Comparison of ENCODE assay signal across 8 cellular contexts in genomic region chr9:92807757-92808725, GRCh38. TPM values are rescaled to one million over a fixed set of nuclear protein-coding genes. Genes with fewer than 3 reads are reported as not detected.
A peak's percentile ranks its signal among the peaks of the same experiment; 100 is the strongest.
DNase-seq lines count a peak whose midpoint lies in the region; ATAC-seq and TF ChIP-seq lines count a peak whose summit lies in the region.

No MANE protein-coding gene starts in this region.

- peak overlapping the region; percentile 44 for H3K4me3 Mint-ChIP-seq in activated CD4-positive, alpha-beta memory T cell treated with anti-CD3 and anti-CD28 coated beads, Interleukin-2, amount 10 ng/mL, durations not matched to agents 7 days and 5 days

- TF ChIP-seq CTCF in heart left ventricle (IDR thresholded peaks at IDR 0.05) (no peak), transverse colon (IDR thresholded peaks at IDR 0.05) (no peak), GM13976 (IDR thresholded peaks at IDR 0.05; ENCODE audit: borderline replicate concordance, control extremely low read depth, extremely low read depth, insufficient read depth, missing control alignments) (no peak)

- peak in 1 of 5 donors; percentile 66 for DNase-seq in heart left ventricle
- DNase-seq in cardiac septum (ENCODE audit: low spot score) = no peak
- peak; percentile 34 for DNase-seq in activated CD4-positive, alpha-beta memory T cell treated with anti-CD3 and anti-CD28 coated beads, Interleukin-2, amount 10 ng/mL, durations not matched to agents 7 days and 5 days
- DNase-seq in transverse colon = peak; percentile 11
- no peak for DNase-seq in GM13976 (ENCODE audit: low spot score)
- no peak for DNase-seq in Ammon's horn (ENCODE audit: low spot score)

- H3K27me3 ChIP-seq in heart left ventricle (peaks cover 49 to 98% (median 72%) of the 10 kb centered on the region in 9 donors), iPS-18a (ENCODE audit: control insufficient read depth, insufficient read depth, low read length) (peaks cover 99% of the 10 kb centered on the region), transverse colon (peaks cover 91% of the 10 kb centered on the region)

- no peaks in the 10 kb centered on the region for H3K9me3 Mint-ChIP-seq in activated CD4-positive, alpha-beta memory T cell treated with anti-CD3 and anti-CD28 coated beads, Interleukin-2, amount 10 ng/mL, durations not matched to agents 7 days and 5 days

- peak overlapping the region in 6 of 12 donors; percentile 19 to 47 (median 27) for H3K4me3 ChIP-seq in heart left ventricle
- H3K4me3 ChIP-seq in iPS-18a (ENCODE audit: low read length) = peak overlapping the region; percentile 42
- peak overlapping the region in 1 of 4 donors; percentile 41 for H3K4me3 ChIP-seq in transverse colon

- CTCF ChIA-PET in activated CD4-positive, alpha-beta memory T cell treated with anti-CD3 and anti-CD28 coated beads, Interleukin-2, amount 10 ng/mL, durations not matched to agents 7 days and 5 days (lab: Charles Lee) = interaction anchor here (1.5 to 2.2 kb wide), 2 partner anchors 12 to 17 kb away, joined by 3 to 7 read pairs; no protein-coding TSS in a partner anchor

- H3K4me1 Mint-ChIP-seq in activated CD4-positive, alpha-beta memory T cell treated with anti-CD3 and anti-CD28 coated beads, Interleukin-2, amount 10 ng/mL, durations not matched to agents 7 days and 5 days = peaks cover 18% of the 10 kb centered on the region

- no peaks in the 10 kb centered on the region for H3K9me3 ChIP-seq in heart left ventricle
- H3K9me3 ChIP-seq in iPS-18a (ENCODE audit: control insufficient read depth, low read depth, low read length) = no peaks in the 10 kb centered on the region
- H3K9me3 ChIP-seq in transverse colon = no peaks in the 10 kb centered on the region

- POLR2A ChIA-PET in activated CD4-positive, alpha-beta memory T cell treated with anti-CD3 and anti-CD28 coated beads, Interleukin-2, amount 10 ng/mL, durations not matched to agents 7 days and 5 days (lab: Charles Lee) = interaction anchor here (1.1 to 1.4 kb wide), 2 partner anchors 124 to 146 kb away, joined by 4 read pairs; no protein-coding TSS in a partner anchor

- WGBS in heart left ventricle, 4 donors = 4 to 9% (median 4%) methylated on average over 35 to 76 of the region's 76 CpGs
- WGBS in transverse colon (ENCODE audit: low coverage in 1 of 2), 2 donors = 6% methylated on average over 34 of the region's 76 CpGs; no CpG with 5 or more reads in 1 of the 2 donors

- H3K27me3 Mint-ChIP-seq in activated CD4-positive, alpha-beta memory T cell treated with anti-CD3 and anti-CD28 coated beads, Interleukin-2, amount 10 ng/mL, durations not matched to agents 7 days and 5 days = peaks cover 56% of the 10 kb centered on the region

- intact Hi-C loops in heart left ventricle (cut with DNase I) (no loop called here), cardiac septum (cut with DNase I) (no loop called here), transverse colon (cut with DNase I; ENCODE audit: low total_unique reads) (no loop called here)

- H3K27ac Mint-ChIP-seq in activated CD4-positive, alpha-beta memory T cell treated with anti-CD3 and anti-CD28 coated beads, Interleukin-2, amount 10 ng/mL, durations not matched to agents 7 days and 5 days = no peak overlapping the region

- H3K36me3 ChIP-seq in heart left ventricle (no peaks in the 10 kb centered on the region), iPS-18a (ENCODE audit: control insufficient read depth, low read depth, low read length) (no peaks in the 10 kb centered on the region), transverse colon (no peaks in the 10 kb centered on the region)

- H3K9ac ChIP-seq in iPS-18a (ENCODE audit: low read length) = no peak overlapping the region

- H3K36me3 Mint-ChIP-seq in activated CD4-positive, alpha-beta memory T cell treated with anti-CD3 and anti-CD28 coated beads, Interleukin-2, amount 10 ng/mL, durations not matched to agents 7 days and 5 days (ENCODE audit: low read depth) = no peaks in the 10 kb centered on the region

- in situ Hi-C loops in transverse colon (cut with MboI; ENCODE audit: low pct_ligation_motif_present in 1 of 4, low pct_unique_long_range_greater_than_20kb in 1 of 4, low sequenced_read_pairs in 3 of 4) (no loop called here), GM13976 (cut with MboI; ENCODE audit: low sequenced_read_pairs, unreplicated experiment) (no loop called here)

- TF ChIP-seq POLR2A in heart left ventricle (IDR thresholded peaks at IDR 0.05) (no peak), transverse colon (IDR thresholded peaks at IDR 0.05) (no peak)

- TF ChIP-seq EP300 in transverse colon (IDR thresholded peaks at IDR 0.05; ENCODE audit: low read depth) = no peak

- ATAC-seq in heart left ventricle = peak in 3 of 4 donors; percentile 12 to 22 (median 21)
- ATAC-seq in HG03469 (IDR thresholded peaks at IDR 0.05; ENCODE audit: unreplicated experiment) = no peak

- no peak overlapping the region for H3K27ac ChIP-seq in heart left ventricle
- H3K27ac ChIP-seq in iPS-18a (ENCODE audit: low read length) = no peak overlapping the region
- no peak overlapping the region for H3K27ac ChIP-seq in transverse colon

- H3K4me1 ChIP-seq in heart left ventricle (peaks cover 0 to 30% (median 22%) of the 10 kb centered on the region in 12 donors), iPS-18a (ENCODE audit: control insufficient read depth, low read depth, low read length) (no peaks in the 10 kb centered on the region), transverse colon (peaks cover 15 to 28% (median 27%) of the 10 kb centered on the region in 4 donors)

RNA-seq across cellular contexts. Expression of gene BICD2, which starts 43.4 kb away (rescaled TPM):
- total RNA-seq in heart left ventricle (10 to 100 TPM; 28.3 to 56.7 (median 35.9) TPM), cardiac septum (39.5 TPM), transverse colon (10 to 100 TPM; 15.7 to 29.3 (median 19.7) TPM)
- polyA plus RNA-seq in heart left ventricle = 10 to 100 TPM; 17.6 to 45.7 TPM
- 10 to 100 TPM; 27.0 to 28.2 TPM for total RNA-seq in activated CD4-positive, alpha-beta memory T cell treated with anti-CD3 and anti-CD28 coated beads, Interleukin-2, amount 10 ng/mL, durations not matched to agents 7 days and 5 days

Comparison
In these comparisons a context has a peak if more than half of its experiments do, and no peak if none do; other contexts are left out.
1. DNase-seq: peak in activated CD4-positive, alpha-beta memory T cell treated with anti-CD3 and anti-CD28 coated beads, Interleukin-2, amount 10 ng/mL, durations not matched to agents 7 days and 5 days (single experiment) and transverse colon (single experiment); none in cardiac septum (single experiment), GM13976 (single experiment) and Ammon's horn (single experiment).